8 cellular contexts compared by ENCODE assay signal in genomic region chr12:6964605-6965025, GRCh38. TPM values are rescaled to one million over a fixed set of nuclear protein-coding genes. Genes with fewer than 3 reads are reported as not detected.
A peak's percentile ranks its signal among the peaks of the same experiment; 100 is the strongest.
DNase-seq lines count a peak whose midpoint lies in the region; ATAC-seq lines count a peak whose summit lies in the region.
"Had no signal": no experiment of that assay in that cellular context is flagged by ENCODE, and none has a peak within 500 bp of the region (broad histone marks: within the 10 kb centered on the region; RNA-seq: fewer than 3 reads in every experiment).

No MANE protein-coding gene starts in this region.

- H3K36me3 ChIP-seq in HUES6 (ENCODE audit: control insufficient read depth, insufficient read depth, low read length) (peaks cover 51% of the 10 kb centered on the region), iPS-18a (ENCODE audit: control insufficient read depth, low read depth, low read length) (peaks cover 49% of the 10 kb centered on the region), MG63 (peaks cover 52% of the 10 kb centered on the region)

- no peaks in the 10 kb centered on the region for H3K9me3 ChIP-seq in HUES6 (ENCODE audit: control insufficient read depth, insufficient read depth, low read depth, low read length)
- no peaks in the 10 kb centered on the region for H3K9me3 ChIP-seq in iPS-18a (ENCODE audit: control insufficient read depth, low read depth, low read length)
- no peaks in the 10 kb centered on the region for H3K9me3 ChIP-seq in MG63

- H3K4me1 ChIP-seq in HUES6 (ENCODE audit: control insufficient read depth, insufficient read depth, low read length) (peaks cover 38% of the 10 kb centered on the region), iPS-18a (ENCODE audit: control insufficient read depth, low read depth, low read length) (peaks cover 25% of the 10 kb centered on the region)

- H3K4me1 Mint-ChIP-seq in activated CD4-positive, alpha-beta memory T cell treated with anti-CD3 and anti-CD28 coated beads, Interleukin-2, amount 10 ng/mL, durations not matched to agents 7 days and 5 days = peaks cover 83% of the 10 kb centered on the region
- H3K4me1 Mint-ChIP-seq in stimulated activated naive B cell treated with anti-CD40 and anti-IgM and Interleukin-4, amounts not matched to agents 10 μg/mL and 1 μg/mL and 100 μg/mL, for 72 hours = peaks cover 64 to 90% of the 10 kb centered on the region in 2 donors

- no peak overlapping the region for H3K4me3 Mint-ChIP-seq in activated CD4-positive, alpha-beta memory T cell treated with anti-CD3 and anti-CD28 coated beads, Interleukin-2, amount 10 ng/mL, durations not matched to agents 7 days and 5 days
- H3K4me3 Mint-ChIP-seq in stimulated activated naive B cell treated with anti-CD40 and anti-IgM and Interleukin-4, amounts not matched to agents 10 μg/mL and 1 μg/mL and 100 μg/mL, for 72 hours = no peak overlapping the region

- peak overlapping the region; percentile 68 for H3K27ac ChIP-seq in HUES6 (ENCODE audit: low read depth, low read length)
- H3K27ac ChIP-seq in iPS-18a (ENCODE audit: low read length) = peak overlapping the region; percentile 55

- H3K27ac Mint-ChIP-seq in activated CD4-positive, alpha-beta memory T cell treated with anti-CD3 and anti-CD28 coated beads, Interleukin-2, amount 10 ng/mL, durations not matched to agents 7 days and 5 days = peak overlapping the region; percentile 83
- H3K27ac Mint-ChIP-seq in stimulated activated naive B cell treated with anti-CD40 and anti-IgM and Interleukin-4, amounts not matched to agents 10 μg/mL and 1 μg/mL and 100 μg/mL, for 72 hours = peak overlapping the region; percentile 89

- POLR2A ChIA-PET in activated CD4-positive, alpha-beta memory T cell treated with anti-CD3 and anti-CD28 coated beads, Interleukin-2, amount 10 ng/mL, durations not matched to agents 7 days and 5 days (lab: Charles Lee) = interaction anchor here (0.9 to 13.2 kb wide), 17 partner anchors 10 to 144 kb away, joined by 3 to 1188 read pairs (median 4); partner anchors contain the start of genes ATN1, C12orf57, CDCA3 and LPCAT3

- DNase-seq in activated CD4-positive, alpha-beta memory T cell treated with anti-CD3 and anti-CD28 coated beads, Interleukin-2, amount 10 ng/mL, durations not matched to agents 7 days and 5 days = no peak
- no peak for DNase-seq in stimulated activated naive B cell treated with anti-CD40 and anti-IgM and Interleukin-4, amounts not matched to agents 10 μg/mL and 1 μg/mL and 100 μg/mL, for 72 hours
- DNase-seq in MG63 (no peak), Kasumi-1 (lab: John Stamatoyannopoulos, UW) (no peak)

- H3K9me3 Mint-ChIP-seq in activated CD4-positive, alpha-beta memory T cell treated with anti-CD3 and anti-CD28 coated beads, Interleukin-2, amount 10 ng/mL, durations not matched to agents 7 days and 5 days = no peaks in the 10 kb centered on the region
- no peaks in the 10 kb centered on the region for H3K9me3 Mint-ChIP-seq in stimulated activated naive B cell treated with anti-CD40 and anti-IgM and Interleukin-4, amounts not matched to agents 10 μg/mL and 1 μg/mL and 100 μg/mL, for 72 hours

- H3K36me3 Mint-ChIP-seq in activated CD4-positive, alpha-beta memory T cell treated with anti-CD3 and anti-CD28 coated beads, Interleukin-2, amount 10 ng/mL, durations not matched to agents 7 days and 5 days (ENCODE audit: low read depth) = peaks cover 64% of the 10 kb centered on the region
- H3K36me3 Mint-ChIP-seq in stimulated activated naive B cell treated with anti-CD40 and anti-IgM and Interleukin-4, amounts not matched to agents 10 μg/mL and 1 μg/mL and 100 μg/mL, for 72 hours = peaks cover 49 to 70% of the 10 kb centered on the region in 2 donors

- H3K27me3 ChIP-seq in HUES6 (ENCODE audit: control insufficient read depth, insufficient read depth, low read length) (no peaks in the 10 kb centered on the region), iPS-18a (ENCODE audit: control insufficient read depth, insufficient read depth, low read length) (no peaks in the 10 kb centered on the region), MG63 (no peaks in the 10 kb centered on the region)

- CTCF ChIA-PET in activated CD4-positive, alpha-beta memory T cell treated with anti-CD3 and anti-CD28 coated beads, Interleukin-2, amount 10 ng/mL, durations not matched to agents 7 days and 5 days (lab: Charles Lee) = interaction anchor here (0.9 to 12.2 kb wide), 14 partner anchors 10 to 499 kb away, joined by 3 to 465 read pairs (median 4); partner anchors contain the start of genes C12orf57, C1RL, LRRC23 and PTPN6

- peak overlapping the region; percentile 71 for H3K9ac ChIP-seq in HUES6 (ENCODE audit: low read length)
- H3K9ac ChIP-seq in iPS-18a (ENCODE audit: low read length) = no peak overlapping the region

- no peaks in the 10 kb centered on the region for H3K27me3 Mint-ChIP-seq in activated CD4-positive, alpha-beta memory T cell treated with anti-CD3 and anti-CD28 coated beads, Interleukin-2, amount 10 ng/mL, durations not matched to agents 7 days and 5 days
- no peaks in the 10 kb centered on the region for H3K27me3 Mint-ChIP-seq in stimulated activated naive B cell treated with anti-CD40 and anti-IgM and Interleukin-4, amounts not matched to agents 10 μg/mL and 1 μg/mL and 100 μg/mL, for 72 hours

- H3K4me3 ChIP-seq in HUES6 (ENCODE audit: low read depth, low read length) = peak overlapping the region; percentile 74
- no peak overlapping the region for H3K4me3 ChIP-seq in iPS-18a (ENCODE audit: low read length)
- H3K4me3 ChIP-seq in MG63 = no peak overlapping the region

- ATAC-seq in stimulated activated naive B cell treated with anti-CD40 and anti-IgM and Interleukin-4, amounts not matched to agents 10 μg/mL and 1 μg/mL and 100 μg/mL, for 72 hours (replicated peaks) = peak in 1 of 2 donors; percentile 1
- ATAC-seq in HG03175 (IDR thresholded peaks at IDR 0.05; ENCODE audit: unreplicated experiment) = no peak

RNA-seq across cellular contexts. Expression of gene PHB2, which starts 5.8 kb away (rescaled TPM):
- 100 to 1,000 TPM; 194 to 196 TPM for total RNA-seq in activated CD4-positive, alpha-beta memory T cell treated with anti-CD3 and anti-CD28 coated beads, Interleukin-2, amount 10 ng/mL, durations not matched to agents 7 days and 5 days
- total RNA-seq in MG63 (2014; rRNA removed; shearing (Covaris generic); ENCODE audit: low replicate concordance) = 349 and 524 TPM in 2 replicates

RNA-seq across cellular contexts. Expression of gene EMG1, which starts 6.1 kb away (rescaled TPM):
- 10 to 100 TPM; 39.4 to 50.2 TPM for total RNA-seq in activated CD4-positive, alpha-beta memory T cell treated with anti-CD3 and anti-CD28 coated beads, Interleukin-2, amount 10 ng/mL, durations not matched to agents 7 days and 5 days
- total RNA-seq in MG63 (2014; rRNA removed; shearing (Covaris generic); ENCODE audit: low replicate concordance) = 23.5 and 56.5 TPM in 2 replicates

RNA-seq across cellular contexts. Expression of gene PTPN6, which starts 13.5 kb away (rescaled TPM):
- 100 to 1,000 TPM; 295 to 299 TPM for total RNA-seq in activated CD4-positive, alpha-beta memory T cell treated with anti-CD3 and anti-CD28 coated beads, Interleukin-2, amount 10 ng/mL, durations not matched to agents 7 days and 5 days
- total RNA-seq in MG63 (2014; rRNA removed; shearing (Covaris generic); ENCODE audit: low replicate concordance) = not detected in 2 replicates

RNA-seq across cellular contexts. Expression of gene C12orf57, which starts 20.8 kb away (rescaled TPM):
- total RNA-seq in activated CD4-positive, alpha-beta memory T cell treated with anti-CD3 and anti-CD28 coated beads, Interleukin-2, amount 10 ng/mL, durations not matched to agents 7 days and 5 days = 100 to 1,000 TPM; 141 TPM
- total RNA-seq in MG63 (2014; rRNA removed; shearing (Covaris generic); ENCODE audit: low replicate concordance) = 136 and 311 TPM in 2 replicates

RNA-seq across cellular contexts. Expression of gene RNU7-1, which starts 21.0 kb away (rescaled TPM):
- total RNA-seq in activated CD4-positive, alpha-beta memory T cell treated with anti-CD3 and anti-CD28 coated beads, Interleukin-2, amount 10 ng/mL, durations not matched to agents 7 days and 5 days = not detected
- total RNA-seq in MG63 (2014; rRNA removed; shearing (Covaris generic); ENCODE audit: low replicate concordance) = not detected in 2 replicates
- total RNA-seq: left colon had no signal

Comparison
In these comparisons a context has a peak if more than half of its experiments do, and no peak if none do; other contexts are left out.
1. RNA of gene PTPN6, which starts 13.5 kb away (total RNA-seq): 295 to 299 TPM in activated CD4-positive, alpha-beta memory T cell treated with anti-CD3 and anti-CD28 coated beads, Interleukin-2, amount 10 ng/mL, durations not matched to agents 7 days and 5 days; not detected in MG63; every median in the first group is over 100 times any median in the second.